22 cellular contexts compared by ENCODE assay signal in genomic region chr5:111151998-111152397, GRCh38.
"Had no signal": no experiment of that assay in that cellular context is flagged by ENCODE, and none has a peak within 500 bp of the region (broad histone marks: within the 10 kb centered on the region; RNA-seq: fewer than 3 reads in every experiment).

No MANE protein-coding gene starts in this region.

- H3K9me3 ChIP-seq: MG63, Peyer's patch, SJCRH30 had no signal

- H3K4me1 ChIP-seq: Peyer's patch, SJCRH30 had no signal

- H3K4me3 ChIP-seq: MG63, PC-9, Peyer's patch, SJCRH30 had no signal

- ATAC-seq: Right ventricle myocardium inferior, SK-N-SH treated with all-trans-retinoic acid at 6 μM for 48 hours had no signal

- DNase-seq: Karpas-422, KG1, MG63, NCI-H1092, NCI-H1105 treated with DMSO at 0.1 percent for 48 hours, NCI-H1417 treated with DMSO at 0.1 percent for 48 hours, NCI-H146, NCI-H1694 treated with DMSO at 0.1 percent for 48 hours, NCI-H1930, NCI-H2081, NCI-H2107, NCI-H2227 treated with DMSO at 0.1 percent for 48 hours, NCI-H524, NCI-H526 treated with DMSO at 0.1 percent for 48 hours, NCI-H748 treated with DMSO at 0.1 percent for 48 hours, OCI-M1, PC-9, Peyer's patch, SHP77 treated with DMSO at 0.1 percent for 48 hours, SJCRH30 had no signal

- H3K36me3 ChIP-seq: MG63, Peyer's patch, SJCRH30 had no signal

- H3K4me2 ChIP-seq: PC-9 had no signal

- H3K27ac ChIP-seq: PC-9, Peyer's patch, SJCRH30 had no signal

- H3K27me3 ChIP-seq: MG63, Peyer's patch, SJCRH30 had no signal

- H2AFZ ChIP-seq: PC-9 had no signal
